Comparison of ENCODE assay signal across 1 cellular context in the genomic region with DNA sequence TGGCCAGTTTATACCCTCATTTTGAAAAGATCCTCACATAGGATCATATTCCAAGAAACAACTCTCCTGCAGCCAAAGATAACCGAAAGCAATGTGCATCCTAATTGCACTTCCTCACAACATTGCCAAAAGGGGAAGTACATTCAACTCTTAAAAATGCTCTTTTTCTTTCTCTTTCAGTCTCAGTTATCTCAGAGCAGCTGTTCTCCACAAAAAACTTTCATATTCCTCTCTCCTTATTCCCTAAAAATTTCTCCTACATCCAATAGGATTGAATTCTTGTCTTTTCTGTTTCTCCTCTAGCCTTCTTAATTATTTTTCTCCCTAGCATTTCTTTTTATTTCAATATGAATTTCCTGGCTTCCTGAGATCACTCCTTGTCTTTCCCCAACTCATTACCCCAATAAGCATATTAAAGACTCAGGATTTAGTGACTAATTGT.
TF ChIP-seq lines count a peak whose summit lies in the region.

No MANE protein-coding gene starts in this region.

TF ChIP-seq in endothelial cell of umbilical vein, 7 proteins besides CTCF, POLR2A, EP300 and RAD21 (continued from another document):
- TF ChIP-seq POLR2AphosphoS5 (IDR thresholded peaks at IDR 0.05; ENCODE audit: insufficient read depth, low read depth, low read length) = peak; percentile 23
- TF ChIP-seq FOS (IDR thresholded peaks at IDR 0.05; ENCODE audit: borderline replicate concordance, insufficient read depth, low read length) = peak; percentile 47
- TF ChIP-seq EZH2 (IDR thresholded peaks at IDR 0.05; ENCODE audit: borderline replicate concordance, low read depth, low read length, severe bottlenecking) = no peak
